Comparison of ENCODE assay signal across 31 cellular contexts in genomic region chr6:11490996-11491395, GRCh38.
"Had no signal": no experiment of that assay in that cellular context is flagged by ENCODE, and none has a peak within 500 bp of the region (broad histone marks: within the 10 kb centered on the region; RNA-seq: fewer than 3 reads in every experiment).

No MANE protein-coding gene starts in this region.

- H3K36me3 Mint-ChIP-seq: natural killer cell; neural progenitor cell; stimulated activated memory B cell treated with anti-CD40 and anti-IgM and Interleukin-4, amounts not matched to agents 10 μg/mL and 1 μg/mL and 100 μg/mL, for 72 hours; type B pancreatic cell had no signal

- H3K36me3 ChIP-seq: neural progenitor cell, ovary, spleen, suprapubic skin, tibial artery, transverse colon, upper lobe of right lung, uterus had no signal

- H3K4me3 ChIP-seq: neural progenitor cell, ovary, psoas muscle, skin epidermis, smooth muscle cell, spleen, suprapubic skin, testis, tibial artery, transverse colon, upper lobe of right lung, uterus had no signal

- H3K27me3 Mint-ChIP-seq: stimulated activated memory B cell treated with anti-CD40 and anti-IgM and Interleukin-4, amounts not matched to agents 10 μg/mL and 1 μg/mL and 100 μg/mL, for 72 hours; stimulated activated naive CD8-positive, alpha-beta T cell treated with anti-CD3 and anti-CD28 coated beads, Interleukin-15, amount 100 ng/mL, for 72 hours had no signal

- H3K4me1 Mint-ChIP-seq: natural killer cell, nephron had no signal

- H3K9me3 ChIP-seq: ovary, psoas muscle, spleen, suprapubic skin, testis, tibial artery, transverse colon, upper lobe of right lung, uterus had no signal

- H3K4me3 Mint-ChIP-seq: natural killer cell; nephron; neural progenitor cell; stimulated activated memory B cell treated with anti-CD40 and anti-IgM and Interleukin-4, amounts not matched to agents 10 μg/mL and 1 μg/mL and 100 μg/mL, for 72 hours; stimulated activated naive CD8-positive, alpha-beta T cell treated with anti-CD3 and anti-CD28 coated beads, Interleukin-15, amount 100 ng/mL, for 72 hours; type B pancreatic cell had no signal

- H3K9me3 Mint-ChIP-seq: natural killer cell; nephron; neural progenitor cell; stimulated activated memory B cell treated with anti-CD40 and anti-IgM and Interleukin-4, amounts not matched to agents 10 μg/mL and 1 μg/mL and 100 μg/mL, for 72 hours; stimulated activated naive CD8-positive, alpha-beta T cell treated with anti-CD3 and anti-CD28 coated beads, Interleukin-15, amount 100 ng/mL, for 72 hours; type B pancreatic cell had no signal

- H2AFZ ChIP-seq: neural progenitor cell, parathyroid adenoma had no signal

- H3K27me3 ChIP-seq: neural progenitor cell, ovary, spleen, suprapubic skin, testis, tibial artery, transverse colon, upper lobe of right lung, uterus had no signal

- H3K27ac Mint-ChIP-seq: natural killer cell; nephron; neural progenitor cell; progenitor cell of endocrine pancreas; stimulated activated memory B cell treated with anti-CD40 and anti-IgM and Interleukin-4, amounts not matched to agents 10 μg/mL and 1 μg/mL and 100 μg/mL, for 72 hours; stimulated activated naive CD8-positive, alpha-beta T cell treated with anti-CD3 and anti-CD28 coated beads, Interleukin-15, amount 100 ng/mL, for 72 hours; type B pancreatic cell had no signal

- DNase-seq: natural killer cell; occipital lobe; ovary; posterior cingulate gyrus; psoas muscle; right cardiac atrium; spleen; stimulated activated CD4-positive, alpha-beta T cell treated with anti-CD3 and anti-CD28 coated beads, Interleukin-12 subunit alpha, Interleukin-12 subunit beta, amount 100 ng/mL, for 4 hours; stimulated activated CD4-positive, alpha-beta T cell treated with anti-CD3 and anti-CD28 coated beads, Interleukin-1b, Interleukin-23, amount 100 ng/mL, for 48 hours; stimulated activated CD4-positive, alpha-beta T cell treated with anti-CD3 and anti-CD28 coated beads, Interleukin-4, amount 100 ng/mL, for 1 hour; stimulated activated CD4-positive, alpha-beta T cell treated with anti-CD3 and anti-CD28 coated beads, Interleukin-4, amount 100 ng/mL, for 4 hours; stimulated activated CD8-positive, alpha-beta memory T cell treated with anti-CD3 and anti-CD28 coated beads, Interleukin-4, amount 100 ng/mL, for 48 hours; stimulated activated naive CD4-positive, alpha-beta T cell; stimulated activated naive CD8-positive, alpha-beta T cell treated with anti-CD3 and anti-CD28 coated beads, Interleukin-15, amount 100 ng/mL, for 72 hours; stimulated activated naive CD8-positive, alpha-beta T cell treated with anti-CD3 and anti-CD28 coated beads, Interleukin-15, Interleukin-2, amounts not matched to agents 100 U/mL and 50 U/mL, for 24 hours; substantia nigra; testis; tibial artery; transverse colon; upper lobe of right lung; uterus had no signal

- H3K4me1 ChIP-seq: psoas muscle, uterus had no signal

- ATAC-seq: natural killer cell; psoas muscle; right cardiac atrium; sciatic nerve; stimulated activated naive CD8-positive, alpha-beta T cell treated with anti-CD3 and anti-CD28 coated beads, Interleukin-15, amount 100 ng/mL, for 72 hours; stimulated activated naive CD8-positive, alpha-beta T cell treated with anti-CD3 and anti-CD28 coated beads, Interleukin-15, Interleukin-2, amounts not matched to agents 100 U/mL and 50 U/mL, for 24 hours; upper lobe of right lung had no signal

- H3K27ac ChIP-seq: neural progenitor cell, ovary, parathyroid adenoma, psoas muscle, skin epidermis, suprapubic skin, testis, tibial artery, transverse colon, upper lobe of right lung, uterus had no signal

- H3K79me2 ChIP-seq: parathyroid adenoma had no signal

- H3K4me2 ChIP-seq: neural progenitor cell had no signal

- H3K9ac ChIP-seq: neural progenitor cell, parathyroid adenoma had no signal
